7 cellular contexts compared by ENCODE assay signal in genomic region chr11:75429902-75430691, GRCh38. TPM values are rescaled to one million over a fixed set of nuclear protein-coding genes. Genes with fewer than 3 reads are reported as not detected.
A peak's percentile ranks its signal among the peaks of the same experiment; 100 is the strongest.
DNase-seq lines count a peak whose midpoint lies in the region; ATAC-seq and TF ChIP-seq lines count a peak whose summit lies in the region.

No MANE protein-coding gene starts in this region.

- peaks cover 16% of the 10 kb centered on the region for H3K4me1 Mint-ChIP-seq in activated CD4-positive, alpha-beta T cell treated with anti-CD3 and anti-CD28 coated beads for 36 hours
- H3K4me1 Mint-ChIP-seq in dendritic cell treated with granulocyte-macrophage colony-stimulating factor and Interleukin-4, amounts not matched to agents 40 ng/mL and 50 ng/mL, for 4 days (ENCODE audit: low read depth): peaks cover 37% of the 10 kb centered on the region

- ATAC-seq in activated CD4-positive, alpha-beta T cell treated with anti-CD3 and anti-CD28 coated beads for 36 hours: peak; percentile 65
- ATAC-seq in right lobe of liver: peak; percentile 7 to 44 (median 24)
- no peak for ATAC-seq in GM18907 (IDR thresholded peaks at IDR 0.05; ENCODE audit: unreplicated experiment)

- POLR2A ChIA-PET in activated CD4-positive, alpha-beta T cell treated with anti-CD3 and anti-CD28 coated beads for 36 hours (lab: Charles Lee): interaction anchor here (0.6 to 1.6 kb wide), 4 partner anchors 28 to 107 kb away, joined by 3 to 5 read pairs (median 4); partner anchors contain the start of gene RPS3

- H3K27me3 Mint-ChIP-seq in activated CD4-positive, alpha-beta T cell treated with anti-CD3 and anti-CD28 coated beads for 36 hours: peaks cover 49% of the 10 kb centered on the region
- H3K27me3 Mint-ChIP-seq in dendritic cell treated with granulocyte-macrophage colony-stimulating factor and Interleukin-4, amounts not matched to agents 40 ng/mL and 50 ng/mL, for 4 days: peaks cover 64% of the 10 kb centered on the region

- no peaks in the 10 kb centered on the region for H3K36me3 ChIP-seq in right lobe of liver

- WGBS in right lobe of liver (ENCODE audit: insufficient coverage, low coverage, low lambda C conversion rate, missing lambda C conversion rate): 0% methylated on average over 2 of the region's 133 CpGs

- H3K4me3 ChIP-seq in right lobe of liver: peak overlapping the region in 1 of 3 donors; percentile 29

- H3K4me1 ChIP-seq in right lobe of liver: peaks cover 0 to 4% (median 0%) of the 10 kb centered on the region in 4 donors

- peak overlapping the region; percentile 60 for H3K4me3 Mint-ChIP-seq in activated CD4-positive, alpha-beta T cell treated with anti-CD3 and anti-CD28 coated beads for 36 hours
- peak overlapping the region; percentile 76 for H3K4me3 Mint-ChIP-seq in dendritic cell treated with granulocyte-macrophage colony-stimulating factor and Interleukin-4, amounts not matched to agents 40 ng/mL and 50 ng/mL, for 4 days

- TF ChIP-seq POLR2A in GM18526 (IDR thresholded peaks at IDR 0.05; ENCODE audit: extremely low read depth, insufficient read length): peak; percentile 17
- no peak for TF ChIP-seq POLR2A in right lobe of liver (IDR thresholded peaks at IDR 0.05)

- H3K27me3 ChIP-seq in right lobe of liver: peaks cover 0 to 6% of the 10 kb centered on the region in 2 donors

- H3K9me3 ChIP-seq in right lobe of liver: no peaks in the 10 kb centered on the region

- CTCF ChIA-PET in activated CD4-positive, alpha-beta T cell treated with anti-CD3 and anti-CD28 coated beads for 36 hours (lab: Charles Lee): interaction anchor here (1.0 to 1.1 kb wide), 3 partner anchors 43 to 188 kb away, joined by 3 to 4 read pairs (median 3); no protein-coding TSS in a partner anchor

- no peak overlapping the region for H3K27ac ChIP-seq in right lobe of liver

- peaks cover 8% of the 10 kb centered on the region for H3K9me3 Mint-ChIP-seq in activated CD4-positive, alpha-beta T cell treated with anti-CD3 and anti-CD28 coated beads for 36 hours (ENCODE audit: low read depth)
- peaks cover 12% of the 10 kb centered on the region for H3K9me3 Mint-ChIP-seq in dendritic cell treated with granulocyte-macrophage colony-stimulating factor and Interleukin-4, amounts not matched to agents 40 ng/mL and 50 ng/mL, for 4 days

- DNase-seq in NCI-H1105 treated with DMSO at 0.1 percent for 48 hours (lab: John Stamatoyannopoulos, UW) (peak; percentile 50), right lobe of liver (peak in 1 of 3 donors; percentile 56)
- peak; percentile 77 for DNase-seq in activated CD4-positive, alpha-beta T cell treated with anti-CD3 and anti-CD28 coated beads for 36 hours
- DNase-seq in stimulated activated CD4-positive, alpha-beta T cell treated with anti-CD3 and anti-CD28 coated beads, TNF-alpha, amount 100 ng/mL, for 4 hours (ENCODE audit: low read depth in 3 of 3): peak; percentile 24 to 46 (median 43)

- intact Hi-C loops in activated CD4-positive, alpha-beta T cell treated with anti-CD3 and anti-CD28 coated beads for 36 hours (cut with DNase I, micrococcal nuclease): loop anchor here in 1 of 2 experiments (1.0 kb wide), 3 partner anchors 31 to 189 kb away; partner anchors contain the start of genes GDPD5 and RPS3
- intact Hi-C loops in dendritic cell treated with granulocyte-macrophage colony-stimulating factor and Interleukin-4, amounts not matched to agents 40 ng/mL and 50 ng/mL, for 4 days (cut with micrococcal nuclease): loop anchor here (2.0 kb wide), 1 partner anchor 31 kb away; the partner anchor contains the start of gene RPS3
- intact Hi-C loops in right lobe of liver (cut with DNase I): no loop called here

- TF ChIP-seq CTCF in right lobe of liver (IDR thresholded peaks at IDR 0.05): no peak

- no peak overlapping the region for H3K27ac Mint-ChIP-seq in activated CD4-positive, alpha-beta T cell treated with anti-CD3 and anti-CD28 coated beads for 36 hours
- H3K27ac Mint-ChIP-seq in dendritic cell treated with granulocyte-macrophage colony-stimulating factor and Interleukin-4, amounts not matched to agents 40 ng/mL and 50 ng/mL, for 4 days: peak overlapping the region; percentile 76

- H3K36me3 Mint-ChIP-seq in activated CD4-positive, alpha-beta T cell treated with anti-CD3 and anti-CD28 coated beads for 36 hours (ENCODE audit: low read depth): peaks cover 10% of the 10 kb centered on the region
- H3K36me3 Mint-ChIP-seq in dendritic cell treated with granulocyte-macrophage colony-stimulating factor and Interleukin-4, amounts not matched to agents 40 ng/mL and 50 ng/mL, for 4 days (ENCODE audit: low read depth): peaks cover 22% of the 10 kb centered on the region

RNA-seq across cellular contexts. Expression of gene KLHL35, which starts 2.9 kb away (rescaled TPM):
- total RNA-seq in activated CD4-positive, alpha-beta T cell treated with anti-CD3 and anti-CD28 coated beads for 36 hours: under 1 TPM; 0.62 to 0.65 TPM
- under 1 TPM in 1 of 6 experiments, not detected in 5; 0.09 TPM for total RNA-seq in right lobe of liver

RNA-seq across cellular contexts. Expression of gene RPS3, which starts 30.8 kb away (rescaled TPM):
- total RNA-seq in activated CD4-positive, alpha-beta T cell treated with anti-CD3 and anti-CD28 coated beads for 36 hours: 1,000 to 10,000 TPM; 4,536 to 4,569 TPM
- 100 to 1,000 TPM; 311 to 560 (median 447) TPM for total RNA-seq in right lobe of liver

Comparison
In these comparisons a context has a peak if more than half of its experiments do, and no peak if none do; other contexts are left out.
1. RNA of gene RPS3, which starts 30.8 kb away (total RNA-seq): 4,536 to 4,569 TPM in activated CD4-positive, alpha-beta T cell treated with anti-CD3 and anti-CD28 coated beads for 36 hours; 311 to 560 TPM in right lobe of liver; every median in the first group is over 4 times any median in the second.